In genomic region chr11:107858217-107859070, GRCh38 we compare ENCODE assay signal across 8 cellular contexts. TPM values are rescaled to one million over a fixed set of nuclear protein-coding genes. Genes with fewer than 3 reads are reported as not detected.
A peak's percentile ranks its signal among the peaks of the same experiment; 100 is the strongest.
DNase-seq lines count a peak whose midpoint lies in the region; TF ChIP-seq lines count a peak whose summit lies in the region.

A gene with protein sequence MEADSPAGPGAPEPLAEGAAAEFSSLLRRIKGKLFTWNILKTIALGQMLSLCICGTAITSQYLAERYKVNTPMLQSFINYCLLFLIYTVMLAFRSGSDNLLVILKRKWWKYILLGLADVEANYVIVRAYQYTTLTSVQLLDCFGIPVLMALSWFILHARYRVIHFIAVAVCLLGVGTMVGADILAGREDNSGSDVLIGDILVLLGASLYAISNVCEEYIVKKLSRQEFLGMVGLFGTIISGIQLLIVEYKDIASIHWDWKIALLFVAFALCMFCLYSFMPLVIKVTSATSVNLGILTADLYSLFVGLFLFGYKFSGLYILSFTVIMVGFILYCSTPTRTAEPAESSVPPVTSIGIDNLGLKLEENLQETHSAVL (minus strand): TSS chr11:107858787. CDS start chr11:107858767, 20 bp downstream.

- peaks cover 2% of the 10 kb centered on the region for H3K27me3 Mint-ChIP-seq in activated naive CD8-positive, alpha-beta T cell

- H3K9me3 Mint-ChIP-seq in activated naive CD8-positive, alpha-beta T cell (ENCODE audit: low read depth): no peaks in the 10 kb centered on the region

- H3K4me1 ChIP-seq in right atrium auricular region: peaks cover 0 to 23% of the 10 kb centered on the region in 2 donors
- H3K4me1 ChIP-seq in rectal smooth muscle tissue (ENCODE audit: control insufficient read depth, insufficient read depth, low read length): no peaks in the 10 kb centered on the region

- CTCF ChIA-PET in HEK293T (lab: Yijun Ruan, JAX): interaction anchor here (0.7 kb wide), 1 partner anchor 15 kb away, joined by 5 read pairs; no protein-coding TSS in a partner anchor

- DNase-seq in GM12865 (ENCODE audit: low read depth): peak; percentile 94
- peak; percentile 75 for DNase-seq in HEK293T (ENCODE audit: extremely low spot score)
- peak; percentile 93 for DNase-seq in NAMALWA (ENCODE audit: low spot score)
- DNase-seq in SKM-1 (lab: John Stamatoyannopoulos, UW; ENCODE audit: unreplicated experiment): peak; percentile 64
- DNase-seq in right atrium auricular region (ENCODE audit: low spot score): no peak
- no peak for DNase-seq in inferior parietal cortex (ENCODE audit: extremely low spot score)

- H3K36me3 Mint-ChIP-seq in activated naive CD8-positive, alpha-beta T cell: peaks cover 6% of the 10 kb centered on the region

- H3K27ac ChIP-seq in right atrium auricular region: peak within 1 kb of the TSS; percentile 46 to 65
- H3K27ac ChIP-seq in rectal smooth muscle tissue (ENCODE audit: low read depth, low read length): peak within 1 kb of the TSS; percentile 40

- H3K27ac Mint-ChIP-seq in activated naive CD8-positive, alpha-beta T cell: peak within 1 kb of the TSS; percentile 90

- TF ChIP-seq CTCF in GM12865 (IDR thresholded peaks at IDR 0.05; ENCODE audit: insufficient read depth, low read depth, low read length, missing control alignments): peak; percentile 19
- TF ChIP-seq CTCF in right atrium auricular region (IDR thresholded peaks at IDR 0.05): no peak

- H3K4me1 Mint-ChIP-seq in activated naive CD8-positive, alpha-beta T cell (ENCODE audit: low read depth): peaks cover 26% of the 10 kb centered on the region

- H3K27me3 ChIP-seq in right atrium auricular region: no peaks in the 10 kb centered on the region
- no peaks in the 10 kb centered on the region for H3K27me3 ChIP-seq in rectal smooth muscle tissue (ENCODE audit: control insufficient read depth, insufficient read depth, low read length)

- H3K9ac ChIP-seq in rectal smooth muscle tissue (ENCODE audit: low read length): peak within 1 kb of the TSS; percentile 62

- H3K4me3 ChIP-seq in GM12865 (ENCODE audit: low read depth, low read length): peak within 1 kb of the TSS; percentile 92
- H3K4me3 ChIP-seq in right atrium auricular region: peak within 1 kb of the TSS; percentile 49 to 69
- H3K4me3 ChIP-seq in rectal smooth muscle tissue (ENCODE audit: low read length): peak within 1 kb of the TSS; percentile 93

- peak within 1 kb of the TSS; percentile 97 for H3K4me3 Mint-ChIP-seq in activated naive CD8-positive, alpha-beta T cell

- POLR2A ChIA-PET in HEK293T (lab: Yijun Ruan, JAX): interaction anchor here (1.2 kb wide), 1 partner anchor 18 kb away, joined by 3 read pairs; no protein-coding TSS in a partner anchor

- H3K36me3 ChIP-seq in right atrium auricular region: no peaks in the 10 kb centered on the region
- no peaks in the 10 kb centered on the region for H3K36me3 ChIP-seq in rectal smooth muscle tissue (ENCODE audit: control insufficient read depth, insufficient read depth, low read length)

- H3K9me3 ChIP-seq in right atrium auricular region: no peaks in the 10 kb centered on the region

TF ChIP-seq in HEK293T, 16 proteins besides CTCF, POLR2A, EP300 and RAD21:
- TF ChIP-seq FOXA1 (IDR thresholded peaks at IDR 0.05) (no peak), ELF4 (IDR thresholded peaks at IDR 0.05) (0 out of 2 replicates have a peak, but pooled peaks have one; percentile 14), L3MBTL2 (conservative IDR thresholded peaks at IDR 0.05) (peak; percentile 74; the same call in 1 of the 2 replicates), FOXM1 (IDR thresholded peaks at IDR 0.05; ENCODE audit: borderline replicate concordance) (no peak), TARDBP (IDR thresholded peaks at IDR 0.05) (no peak), LEF1 (IDR thresholded peaks at IDR 0.05; ENCODE audit: borderline replicate concordance) (no peak), CTBP1 (IDR thresholded peaks at IDR 0.05; ENCODE audit: borderline replicate concordance) (no peak)
- TF ChIP-seq, protein P1, sequence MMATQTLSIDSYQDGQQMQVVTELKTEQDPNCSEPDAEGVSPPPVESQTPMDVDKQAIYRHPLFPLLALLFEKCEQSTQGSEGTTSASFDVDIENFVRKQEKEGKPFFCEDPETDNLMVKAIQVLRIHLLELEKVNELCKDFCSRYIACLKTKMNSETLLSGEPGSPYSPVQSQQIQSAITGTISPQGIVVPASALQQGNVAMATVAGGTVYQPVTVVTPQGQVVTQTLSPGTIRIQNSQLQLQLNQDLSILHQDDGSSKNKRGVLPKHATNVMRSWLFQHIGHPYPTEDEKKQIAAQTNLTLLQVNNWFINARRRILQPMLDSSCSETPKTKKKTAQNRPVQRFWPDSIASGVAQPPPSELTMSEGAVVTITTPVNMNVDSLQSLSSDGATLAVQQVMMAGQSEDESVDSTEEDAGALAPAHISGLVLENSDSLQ (IDR thresholded peaks at IDR 0.05): peak; percentile 86

RNA-seq across cellular contexts. Expression of the gene that starts here (rescaled TPM):
- total RNA-seq in right atrium auricular region: 1 to 10 TPM; 5.8 to 6.0 TPM

Comparison
In these comparisons a context has a peak if more than half of its experiments do, and no peak if none do; other contexts are left out.
1. DNase-seq: peak in GM12865 (single experiment), HEK293T (single experiment), NAMALWA (single experiment) and SKM-1 (single experiment); none in right atrium auricular region (single experiment) and inferior parietal cortex (single experiment).
2. Peak in every context shown above with its lines, with median percentiles within 50 percentile points of each other: H3K4me3 ChIP-seq.